Comparison of ENCODE assay signal across 1 cellular context in the genomic region with DNA sequence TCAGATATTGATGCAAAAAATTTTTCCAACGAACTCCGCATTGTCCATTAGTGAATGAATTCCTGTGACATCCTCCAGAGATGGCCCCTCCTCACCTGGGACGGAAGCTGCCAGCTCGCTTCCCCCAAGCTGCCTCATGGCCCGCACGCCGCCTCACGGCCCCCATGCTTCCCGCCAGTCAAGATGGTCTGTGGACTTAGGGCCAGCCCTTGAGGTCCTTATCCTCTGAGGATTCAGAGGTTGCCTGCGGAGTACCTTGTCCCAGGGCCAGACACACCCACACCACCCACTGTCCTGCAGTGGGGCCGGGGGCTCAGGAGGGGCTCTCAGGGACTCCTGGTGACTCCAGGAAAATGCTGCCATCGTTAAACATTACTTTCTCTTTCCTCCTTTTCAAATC.
TF ChIP-seq lines count a peak whose summit lies in the region.

No MANE protein-coding gene starts in this region.

TF ChIP-seq in HepG2, 621 proteins besides CTCF, POLR2A, EP300 and RAD21 (continued from another document):
- TF ChIP-seq CBX1 (IDR thresholded peaks at IDR 0.05; ENCODE audit: low read depth) (no peak), SP5 (CRISPR knock-in tag; IDR thresholded peaks at IDR 0.05; ENCODE audit: borderline replicate concordance, low read depth) (no peak), DNMT1 (CRISPR knock-in tag; IDR thresholded peaks at IDR 0.05) (no peak), BORCS8-MEF2B (CRISPR knock-in tag; IDR thresholded peaks at IDR 0.05) (no peak), ZNF788 (CRISPR knock-in tag; IDR thresholded peaks at IDR 0.05; ENCODE audit: borderline replicate concordance) (0 out of 2 replicates have a peak, but pooled peaks have one; percentile 6)
- TF ChIP-seq, protein P1, sequence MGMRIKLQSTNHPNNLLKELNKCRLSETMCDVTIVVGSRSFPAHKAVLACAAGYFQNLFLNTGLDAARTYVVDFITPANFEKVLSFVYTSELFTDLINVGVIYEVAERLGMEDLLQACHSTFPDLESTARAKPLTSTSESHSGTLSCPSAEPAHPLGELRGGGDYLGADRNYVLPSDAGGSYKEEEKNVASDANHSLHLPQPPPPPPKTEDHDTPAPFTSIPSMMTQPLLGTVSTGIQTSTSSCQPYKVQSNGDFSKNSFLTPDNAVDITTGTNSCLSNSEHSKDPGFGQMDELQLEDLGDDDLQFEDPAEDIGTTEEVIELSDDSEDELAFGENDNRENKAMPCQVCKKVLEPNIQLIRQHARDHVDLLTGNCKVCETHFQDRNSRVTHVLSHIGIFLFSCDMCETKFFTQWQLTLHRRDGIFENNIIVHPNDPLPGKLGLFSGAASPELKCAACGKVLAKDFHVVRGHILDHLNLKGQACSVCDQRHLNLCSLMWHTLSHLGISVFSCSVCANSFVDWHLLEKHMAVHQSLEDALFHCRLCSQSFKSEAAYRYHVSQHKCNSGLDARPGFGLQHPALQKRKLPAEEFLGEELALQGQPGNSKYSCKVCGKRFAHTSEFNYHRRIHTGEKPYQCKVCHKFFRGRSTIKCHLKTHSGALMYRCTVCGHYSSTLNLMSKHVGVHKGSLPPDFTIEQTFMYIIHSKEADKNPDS (CRISPR knock-in tag; IDR thresholded peaks at IDR 0.05), result no peak
- TF ChIP-seq, protein P2, sequence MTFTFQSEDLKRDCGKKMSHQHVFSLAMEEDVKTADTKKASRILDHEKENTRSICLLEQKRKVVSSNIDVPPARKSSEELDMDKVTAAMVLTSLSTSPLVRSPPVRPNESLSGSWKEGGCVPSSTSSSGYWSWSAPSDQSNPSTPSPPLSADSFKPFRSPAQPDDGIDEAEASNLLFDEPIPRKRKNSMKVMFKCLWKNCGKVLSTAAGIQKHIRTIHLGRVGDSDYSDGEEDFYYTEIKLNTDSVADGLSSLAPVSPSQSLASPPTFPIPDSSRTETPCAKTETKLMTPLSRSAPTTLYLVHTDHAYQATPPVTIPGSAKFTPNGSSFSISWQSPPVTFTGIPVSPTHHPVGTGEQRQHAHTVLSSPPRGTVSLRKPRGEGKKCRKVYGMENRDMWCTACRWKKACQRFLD (CRISPR knock-in tag; IDR thresholded peaks at IDR 0.05; ENCODE audit: borderline replicate concordance), result 0 out of 2 replicates have a peak, but pooled peaks have one; percentile 41
- TF ChIP-seq, protein P3, sequence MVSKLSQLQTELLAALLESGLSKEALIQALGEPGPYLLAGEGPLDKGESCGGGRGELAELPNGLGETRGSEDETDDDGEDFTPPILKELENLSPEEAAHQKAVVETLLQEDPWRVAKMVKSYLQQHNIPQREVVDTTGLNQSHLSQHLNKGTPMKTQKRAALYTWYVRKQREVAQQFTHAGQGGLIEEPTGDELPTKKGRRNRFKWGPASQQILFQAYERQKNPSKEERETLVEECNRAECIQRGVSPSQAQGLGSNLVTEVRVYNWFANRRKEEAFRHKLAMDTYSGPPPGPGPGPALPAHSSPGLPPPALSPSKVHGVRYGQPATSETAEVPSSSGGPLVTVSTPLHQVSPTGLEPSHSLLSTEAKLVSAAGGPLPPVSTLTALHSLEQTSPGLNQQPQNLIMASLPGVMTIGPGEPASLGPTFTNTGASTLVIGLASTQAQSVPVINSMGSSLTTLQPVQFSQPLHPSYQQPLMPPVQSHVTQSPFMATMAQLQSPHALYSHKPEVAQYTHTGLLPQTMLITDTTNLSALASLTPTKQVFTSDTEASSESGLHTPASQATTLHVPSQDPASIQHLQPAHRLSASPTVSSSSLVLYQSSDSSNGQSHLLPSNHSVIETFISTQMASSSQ (IDR thresholded peaks at IDR 0.05; ENCODE audit: low read depth), result no peak
- TF ChIP-seq, protein P3 (CRISPR knock-in tag; IDR thresholded peaks at IDR 0.05; ENCODE audit: borderline replicate concordance), result 0 out of 2 replicates have a peak, but pooled peaks have one; percentile 8
- TF ChIP-seq, protein P4, sequence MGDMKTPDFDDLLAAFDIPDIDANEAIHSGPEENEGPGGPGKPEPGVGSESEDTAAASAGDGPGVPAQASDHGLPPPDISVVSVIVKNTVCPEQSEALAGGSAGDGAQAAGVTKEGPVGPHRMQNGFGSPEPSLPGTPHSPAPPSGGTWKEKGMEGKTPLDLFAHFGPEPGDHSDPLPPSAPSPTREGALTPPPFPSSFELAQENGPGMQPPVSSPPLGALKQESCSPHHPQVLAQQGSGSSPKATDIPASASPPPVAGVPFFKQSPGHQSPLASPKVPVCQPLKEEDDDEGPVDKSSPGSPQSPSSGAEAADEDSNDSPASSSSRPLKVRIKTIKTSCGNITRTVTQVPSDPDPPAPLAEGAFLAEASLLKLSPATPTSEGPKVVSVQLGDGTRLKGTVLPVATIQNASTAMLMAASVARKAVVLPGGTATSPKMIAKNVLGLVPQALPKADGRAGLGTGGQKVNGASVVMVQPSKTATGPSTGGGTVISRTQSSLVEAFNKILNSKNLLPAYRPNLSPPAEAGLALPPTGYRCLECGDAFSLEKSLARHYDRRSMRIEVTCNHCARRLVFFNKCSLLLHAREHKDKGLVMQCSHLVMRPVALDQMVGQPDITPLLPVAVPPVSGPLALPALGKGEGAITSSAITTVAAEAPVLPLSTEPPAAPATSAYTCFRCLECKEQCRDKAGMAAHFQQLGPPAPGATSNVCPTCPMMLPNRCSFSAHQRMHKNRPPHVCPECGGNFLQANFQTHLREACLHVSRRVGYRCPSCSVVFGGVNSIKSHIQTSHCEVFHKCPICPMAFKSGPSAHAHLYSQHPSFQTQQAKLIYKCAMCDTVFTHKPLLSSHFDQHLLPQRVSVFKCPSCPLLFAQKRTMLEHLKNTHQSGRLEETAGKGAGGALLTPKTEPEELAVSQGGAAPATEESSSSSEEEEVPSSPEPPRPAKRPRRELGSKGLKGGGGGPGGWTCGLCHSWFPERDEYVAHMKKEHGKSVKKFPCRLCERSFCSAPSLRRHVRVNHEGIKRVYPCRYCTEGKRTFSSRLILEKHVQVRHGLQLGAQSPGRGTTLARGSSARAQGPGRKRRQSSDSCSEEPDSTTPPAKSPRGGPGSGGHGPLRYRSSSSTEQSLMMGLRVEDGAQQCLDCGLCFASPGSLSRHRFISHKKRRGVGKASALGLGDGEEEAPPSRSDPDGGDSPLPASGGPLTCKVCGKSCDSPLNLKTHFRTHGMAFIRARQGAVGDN (CRISPR knock-in tag; IDR thresholded peaks at IDR 0.05), result 0 out of 2 replicates have a peak, but pooled peaks have one; percentile 16
